1 cellular context compared by ENCODE assay signal in the genomic region with DNA sequence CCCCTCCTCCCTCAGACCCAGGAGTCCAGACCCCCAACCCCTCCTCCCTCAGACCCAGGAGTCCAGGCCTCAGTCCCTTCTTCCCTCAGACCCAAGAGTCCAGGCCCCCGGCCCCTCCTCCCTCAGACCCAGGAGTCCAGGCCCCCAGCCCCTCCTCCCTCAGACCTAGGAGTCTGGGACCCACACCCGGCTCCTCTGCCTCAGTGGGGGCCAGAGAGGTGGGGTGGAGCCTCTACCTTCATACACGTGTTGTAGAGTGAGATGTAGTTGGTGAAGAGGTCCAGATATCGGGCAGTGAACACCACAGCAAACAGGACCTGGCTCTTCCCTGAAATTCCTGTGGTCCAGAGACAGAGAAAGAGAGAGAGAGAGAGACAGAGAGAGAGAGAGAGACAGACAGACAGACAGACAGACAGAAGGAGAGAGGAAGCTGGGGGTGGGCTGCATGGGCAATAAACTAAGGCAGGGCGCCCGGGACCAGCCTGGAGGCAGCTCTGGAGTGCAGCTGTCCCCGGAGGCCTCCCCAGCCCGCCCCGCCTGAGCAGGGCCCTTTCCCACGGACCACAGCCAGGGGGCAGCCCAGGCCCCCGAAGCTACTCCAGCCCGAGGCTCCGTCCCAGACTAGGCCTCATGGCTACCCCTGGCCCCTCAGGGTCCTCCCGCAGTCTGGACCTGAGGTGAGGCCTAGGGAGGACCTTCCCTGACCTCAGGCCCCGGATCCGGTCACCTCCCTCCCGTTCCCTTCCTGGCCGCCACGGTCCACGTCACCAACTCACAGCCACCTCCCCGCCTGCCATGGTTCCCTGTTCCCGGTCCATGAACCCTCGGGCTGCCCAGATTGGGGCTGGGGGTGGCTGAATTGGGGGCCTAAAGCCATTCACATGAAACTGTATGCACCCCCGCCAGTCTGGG.
TF ChIP-seq lines count a peak whose summit lies in the region.

No MANE protein-coding gene starts in this region.

TF ChIP-seq in K562, 482 proteins besides CTCF, POLR2A, EP300 and RAD21 (continued from another document and continues in another):
- TF ChIP-seq CHD7 (IDR thresholded peaks at IDR 0.05; ENCODE audit: low read depth, low read length) = no peak
- no peak for TF ChIP-seq RBM39 (optimal IDR thresholded peaks at IDR 0.05; ENCODE audit: low read depth, low read length)
- 0 out of 4 replicates have a peak, but pooled peaks of 1 of the 2 experiments have one; percentile 52 for TF ChIP-seq FOXA3 (CRISPR knock-in tag; conservative IDR thresholded peaks at IDR 0.05 in 1 of 2, IDR thresholded peaks at IDR 0.05 in 1 of 2)
- TF ChIP-seq DNMT1 (IDR thresholded peaks at IDR 0.05) = no peak
- TF ChIP-seq HDAC1 (IDR thresholded peaks at IDR 0.05) = peak in 1 of 2 experiments; percentile 47; a peak in 1 of 4 replicates
- TF ChIP-seq CHD4 (IDR thresholded peaks at IDR 0.05; ENCODE audit: insufficient read depth, insufficient replicate concordance, low read depth, low read length, poor library complexity, severe bottlenecking) = no peak
- no peak for TF ChIP-seq DDX20 (tag; IDR thresholded peaks at IDR 0.05; ENCODE audit: low read depth)
- no peak for TF ChIP-seq ARHGAP35 (IDR thresholded peaks at IDR 0.05; ENCODE audit: partially characterized antibody)
- peak; percentile 35 for TF ChIP-seq SMAD4 (CRISPR knock-in tag; conservative IDR thresholded peaks at IDR 0.05)
- TF ChIP-seq SAFB (IDR thresholded peaks at IDR 0.05; ENCODE audit: borderline replicate concordance, low read depth, low read length) = no peak
- no peak for TF ChIP-seq HOXB6 (CRISPR knock-in tag; IDR thresholded peaks at IDR 0.05; ENCODE audit: borderline replicate concordance)
- TF ChIP-seq ASH1L (IDR thresholded peaks at IDR 0.05; ENCODE audit: borderline replicate concordance, low read depth, partially characterized antibody) = no peak
- TF ChIP-seq PYGO2 (tag; IDR thresholded peaks at IDR 0.05) = no peak
- TF ChIP-seq ESRRA (IDR thresholded peaks at IDR 0.05; ENCODE audit: borderline replicate concordance, low read depth) = peak; percentile 40; the same call in 1 of the 2 replicates
- TF ChIP-seq, protein P1, sequence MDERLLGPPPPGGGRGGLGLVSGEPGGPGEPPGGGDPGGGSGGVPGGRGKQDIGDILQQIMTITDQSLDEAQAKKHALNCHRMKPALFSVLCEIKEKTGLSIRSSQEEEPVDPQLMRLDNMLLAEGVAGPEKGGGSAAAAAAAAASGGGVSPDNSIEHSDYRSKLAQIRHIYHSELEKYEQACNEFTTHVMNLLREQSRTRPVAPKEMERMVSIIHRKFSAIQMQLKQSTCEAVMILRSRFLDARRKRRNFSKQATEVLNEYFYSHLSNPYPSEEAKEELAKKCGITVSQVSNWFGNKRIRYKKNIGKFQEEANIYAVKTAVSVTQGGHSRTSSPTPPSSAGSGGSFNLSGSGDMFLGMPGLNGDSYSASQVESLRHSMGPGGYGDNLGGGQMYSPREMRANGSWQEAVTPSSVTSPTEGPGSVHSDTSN (CRISPR knock-in tag; IDR thresholded peaks at IDR 0.05; ENCODE audit: low read depth) = no peak
- TF ChIP-seq, protein P1 (tag; conservative IDR thresholded peaks at IDR 0.05; ENCODE audit: low read depth) = no peak
- 0 out of 2 replicates have a peak, but pooled peaks have one; percentile 70 for TF ChIP-seq HLTF (IDR thresholded peaks at IDR 0.05)
- 0 out of 2 replicates have a peak, but pooled peaks have one; percentile 14 for TF ChIP-seq MBD2 (IDR thresholded peaks at IDR 0.05; ENCODE audit: borderline replicate concordance, low read depth)
- peak; percentile 64; the same call in 1 of the 2 replicates for TF ChIP-seq HDGF (IDR thresholded peaks at IDR 0.05)
- TF ChIP-seq, protein P2, sequence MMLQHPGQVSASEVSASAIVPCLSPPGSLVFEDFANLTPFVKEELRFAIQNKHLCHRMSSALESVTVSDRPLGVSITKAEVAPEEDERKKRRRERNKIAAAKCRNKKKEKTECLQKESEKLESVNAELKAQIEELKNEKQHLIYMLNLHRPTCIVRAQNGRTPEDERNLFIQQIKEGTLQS (IDR thresholded peaks at IDR 0.05) = no peak
- TF ChIP-seq, protein P2 (CRISPR knock-in tag; conservative IDR thresholded peaks at IDR 0.05) = no peak
- no peak for TF ChIP-seq SIRT6 (IDR thresholded peaks at IDR 0.05; ENCODE audit: low read depth, low read length)
- TF ChIP-seq ZNF511 (CRISPR knock-in tag; IDR thresholded peaks at IDR 0.05) = peak; percentile 88
- TF ChIP-seq PRMT5 (CRISPR knock-in tag; IDR thresholded peaks at IDR 0.05) = peak; percentile 93
- peak; percentile 78; the same call in 1 of the 2 replicates for TF ChIP-seq FOXP1 (CRISPR knock-in tag; IDR thresholded peaks at IDR 0.05)
- TF ChIP-seq ATF7 (IDR thresholded peaks at IDR 0.05) = peak; percentile 49
- TF ChIP-seq ZNF431 (CRISPR knock-in tag; IDR thresholded peaks at IDR 0.05) = peak; percentile 65; the same call in 1 of the 2 replicates
- no peak for TF ChIP-seq ZNF75A (CRISPR knock-in tag; IDR thresholded peaks at IDR 0.05)
- no peak for TF ChIP-seq POLR2B (IDR thresholded peaks at IDR 0.05; ENCODE audit: low read depth, partially characterized antibody)
- no peak for TF ChIP-seq ZBTB12 (CRISPR knock-in tag; IDR thresholded peaks at IDR 0.05)
- no peak for TF ChIP-seq JUNB (CRISPR knock-in tag; conservative IDR thresholded peaks at IDR 0.05)
- no peak for TF ChIP-seq SRSF7 (optimal IDR thresholded peaks at IDR 0.05; ENCODE audit: low read depth, low read length)
- TF ChIP-seq, protein P3, sequence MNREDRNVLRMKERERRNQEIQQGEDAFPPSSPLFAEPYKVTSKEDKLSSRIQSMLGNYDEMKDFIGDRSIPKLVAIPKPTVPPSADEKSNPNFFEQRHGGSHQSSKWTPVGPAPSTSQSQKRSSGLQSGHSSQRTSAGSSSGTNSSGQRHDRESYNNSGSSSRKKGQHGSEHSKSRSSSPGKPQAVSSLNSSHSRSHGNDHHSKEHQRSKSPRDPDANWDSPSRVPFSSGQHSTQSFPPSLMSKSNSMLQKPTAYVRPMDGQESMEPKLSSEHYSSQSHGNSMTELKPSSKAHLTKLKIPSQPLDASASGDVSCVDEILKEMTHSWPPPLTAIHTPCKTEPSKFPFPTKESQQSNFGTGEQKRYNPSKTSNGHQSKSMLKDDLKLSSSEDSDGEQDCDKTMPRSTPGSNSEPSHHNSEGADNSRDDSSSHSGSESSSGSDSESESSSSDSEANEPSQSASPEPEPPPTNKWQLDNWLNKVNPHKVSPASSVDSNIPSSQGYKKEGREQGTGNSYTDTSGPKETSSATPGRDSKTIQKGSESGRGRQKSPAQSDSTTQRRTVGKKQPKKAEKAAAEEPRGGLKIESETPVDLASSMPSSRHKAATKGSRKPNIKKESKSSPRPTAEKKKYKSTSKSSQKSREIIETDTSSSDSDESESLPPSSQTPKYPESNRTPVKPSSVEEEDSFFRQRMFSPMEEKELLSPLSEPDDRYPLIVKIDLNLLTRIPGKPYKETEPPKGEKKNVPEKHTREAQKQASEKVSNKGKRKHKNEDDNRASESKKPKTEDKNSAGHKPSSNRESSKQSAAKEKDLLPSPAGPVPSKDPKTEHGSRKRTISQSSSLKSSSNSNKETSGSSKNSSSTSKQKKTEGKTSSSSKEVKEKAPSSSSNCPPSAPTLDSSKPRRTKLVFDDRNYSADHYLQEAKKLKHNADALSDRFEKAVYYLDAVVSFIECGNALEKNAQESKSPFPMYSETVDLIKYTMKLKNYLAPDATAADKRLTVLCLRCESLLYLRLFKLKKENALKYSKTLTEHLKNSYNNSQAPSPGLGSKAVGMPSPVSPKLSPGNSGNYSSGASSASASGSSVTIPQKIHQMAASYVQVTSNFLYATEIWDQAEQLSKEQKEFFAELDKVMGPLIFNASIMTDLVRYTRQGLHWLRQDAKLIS (CRISPR knock-in tag; IDR thresholded peaks at IDR 0.05) = peak; percentile 90
- no peak for TF ChIP-seq KDM4B (IDR thresholded peaks at IDR 0.05; ENCODE audit: borderline replicate concordance in 2 of 2, low read depth in 1 of 2)
- TF ChIP-seq TFAM (CRISPR knock-in tag; conservative IDR thresholded peaks at IDR 0.05) = no peak
